In genomic region chr17:42798383-42799380, GRCh38 we compare ENCODE assay signal across 1 cellular context.
TF ChIP-seq lines count a peak whose summit lies in the region.

CNTD1 (plus strand) TSS chr17:42798861; CDS start chr17:42799068, 207 bp downstream.
COA3 (minus strand) TSS chr17:42798704; CDS start chr17:42798681, 23 bp downstream.

TF ChIP-seq in HepG2, 621 proteins besides CTCF, POLR2A, EP300 and RAD21 (continued from another document and continues in another):
- TF ChIP-seq PRDM10 (CRISPR knock-in tag; IDR thresholded peaks at IDR 0.05; ENCODE audit: low read depth) (peak; percentile 70; the same call in 1 of the 2 replicates), ZNF296 (CRISPR knock-in tag; conservative IDR thresholded peaks at IDR 0.05) (0 out of 2 replicates have a peak, but pooled peaks have one; percentile 63), ZNF343 (CRISPR knock-in tag; IDR thresholded peaks at IDR 0.05) (peak; percentile 87), ZBTB7B (CRISPR knock-in tag; IDR thresholded peaks at IDR 0.05) (peak; percentile 40; the same call in 1 of the 2 replicates), YY1 (IDR thresholded peaks at IDR 0.05; ENCODE audit: insufficient read depth, insufficient replicate concordance, low read depth, low read length) (peak; percentile 97), CSRNP1 (CRISPR knock-in tag; IDR thresholded peaks at IDR 0.05) (peak; percentile 96), SIX4 (CRISPR knock-in tag; IDR thresholded peaks at IDR 0.05) (peak; percentile 75), RBM22 (optimal IDR thresholded peaks at IDR 0.05; ENCODE audit: low read length) (no peak), ETV5 (CRISPR knock-in tag; IDR thresholded peaks at IDR 0.05; ENCODE audit: borderline replicate concordance) (peak; percentile 59), PTBP1 (IDR thresholded peaks at IDR 0.05; ENCODE audit: low read depth, low read length, poor library complexity, severe bottlenecking) (no peak), AHDC1 (CRISPR knock-in tag; IDR thresholded peaks at IDR 0.05; ENCODE audit: borderline replicate concordance) (no peak; the same call in 1 of the 2 replicates), KLF16 (CRISPR knock-in tag; IDR thresholded peaks at IDR 0.05) (peak in 1 of 2 experiments; percentile 96; a peak in 3 of 4 replicates), ZNF510 (CRISPR knock-in tag; IDR thresholded peaks at IDR 0.05; ENCODE audit: low read depth) (peak; percentile 92; the same call in 1 of the 2 replicates), ZFYVE20 (CRISPR knock-in tag; IDR thresholded peaks at IDR 0.05; ENCODE audit: borderline replicate concordance, low read depth) (no peak; the same call in 1 of the 2 replicates), BRD4 (CRISPR knock-in tag; IDR thresholded peaks at IDR 0.05) (peak; percentile 95), E2F5 (CRISPR knock-in tag; conservative IDR thresholded peaks at IDR 0.05) (peak; percentile 90), ARNT2 (CRISPR knock-in tag; IDR thresholded peaks at IDR 0.05; ENCODE audit: low read depth) (peak; percentile 89), CEBPG (CRISPR knock-in tag; IDR thresholded peaks at IDR 0.05) (peak; percentile 32; the same call in 1 of the 2 replicates), POLR2AphosphoS2 (IDR thresholded peaks at IDR 0.05; ENCODE audit: low read depth, low read length) (no peak), ZNF83 (CRISPR knock-in tag; IDR thresholded peaks at IDR 0.05; ENCODE audit: borderline replicate concordance) (peak; percentile 92; the same call in 1 of the 2 replicates), ZNF530 (CRISPR knock-in tag; IDR thresholded peaks at IDR 0.05; ENCODE audit: low read depth) (0 out of 2 replicates have a peak, but pooled peaks have one; percentile 67), SP2 (CRISPR knock-in tag; IDR thresholded peaks at IDR 0.05) (peak; percentile 46; the same call in 1 of the 2 replicates), DMAP1 (CRISPR knock-in tag; IDR thresholded peaks at IDR 0.05) (peak; percentile 91), ATF4 (CRISPR knock-in tag; IDR thresholded peaks at IDR 0.05) (peak in 1 of 2 experiments; percentile 89; a peak in 2 of 4 replicates), MED8 (CRISPR knock-in tag; IDR thresholded peaks at IDR 0.05; ENCODE audit: insufficient replicate concordance) (peak; percentile 75), FOXK1 (CRISPR knock-in tag; IDR thresholded peaks at IDR 0.05; ENCODE audit: borderline replicate concordance, low read depth) (peak; percentile 95), BCLAF1 (IDR thresholded peaks at IDR 0.05) (no peak), ZMYM4 (CRISPR knock-in tag; IDR thresholded peaks at IDR 0.05) (peak; percentile 86), REPIN1 (CRISPR knock-in tag; IDR thresholded peaks at IDR 0.05; ENCODE audit: borderline replicate concordance, low read depth) (peak; percentile 82), SNRNP70 (IDR thresholded peaks at IDR 0.05; ENCODE audit: low read depth, low read length) (no peak), NFKBIZ (CRISPR knock-in tag; IDR thresholded peaks at IDR 0.05) (no peak; the same call in none of the 2 replicates), ZBTB39 (CRISPR knock-in tag; IDR thresholded peaks at IDR 0.05) (peak; percentile 85; the same call in 1 of the 2 replicates), REL (CRISPR knock-in tag; conservative IDR thresholded peaks at IDR 0.05) (peak; percentile 81; the same call in 1 of the 2 replicates), SRSF9 (IDR thresholded peaks at IDR 0.05; ENCODE audit: borderline replicate concordance, insufficient read depth, low read depth, low read length, poor library complexity, severe bottlenecking) (no peak), CCAR2 (optimal IDR thresholded peaks at IDR 0.05; ENCODE audit: low read depth, low read length) (peak; percentile 47), ZNF558 (CRISPR knock-in tag; IDR thresholded peaks at IDR 0.05; ENCODE audit: borderline replicate concordance) (peak; percentile 99; the same call in 1 of the 2 replicates), KAT8 (CRISPR knock-in tag; IDR thresholded peaks at IDR 0.05) (peak; percentile 93), CREB1 (IDR thresholded peaks at IDR 0.05) (peak; percentile 53), CREB1 (CRISPR knock-in tag; IDR thresholded peaks at IDR 0.05) (peak; percentile 77), MBNL3 (CRISPR knock-in tag; conservative IDR thresholded peaks at IDR 0.05) (no peak), NONO (IDR thresholded peaks at IDR 0.05) (no peak), NONO (CRISPR knock-in tag; conservative IDR thresholded peaks at IDR 0.05) (peak; percentile 97), BORCS8-MEF2B (CRISPR knock-in tag; IDR thresholded peaks at IDR 0.05) (peak; percentile 94), ZMAT5 (CRISPR knock-in tag; IDR thresholded peaks at IDR 0.05; ENCODE audit: borderline replicate concordance, low read depth) (no peak), ZFAT (CRISPR knock-in tag; conservative IDR thresholded peaks at IDR 0.05) (no peak), NFIC (IDR thresholded peaks at IDR 0.05; ENCODE audit: low read length) (peak; percentile 60; the same call in 1 of the 2 replicates), TRIM24 (CRISPR knock-in tag; IDR thresholded peaks at IDR 0.05) (no peak), CAMTA2 (CRISPR knock-in tag; IDR thresholded peaks at IDR 0.05; ENCODE audit: borderline replicate concordance) (peak; percentile 62)
